8 cellular contexts compared by ENCODE assay signal in the genomic region with DNA sequence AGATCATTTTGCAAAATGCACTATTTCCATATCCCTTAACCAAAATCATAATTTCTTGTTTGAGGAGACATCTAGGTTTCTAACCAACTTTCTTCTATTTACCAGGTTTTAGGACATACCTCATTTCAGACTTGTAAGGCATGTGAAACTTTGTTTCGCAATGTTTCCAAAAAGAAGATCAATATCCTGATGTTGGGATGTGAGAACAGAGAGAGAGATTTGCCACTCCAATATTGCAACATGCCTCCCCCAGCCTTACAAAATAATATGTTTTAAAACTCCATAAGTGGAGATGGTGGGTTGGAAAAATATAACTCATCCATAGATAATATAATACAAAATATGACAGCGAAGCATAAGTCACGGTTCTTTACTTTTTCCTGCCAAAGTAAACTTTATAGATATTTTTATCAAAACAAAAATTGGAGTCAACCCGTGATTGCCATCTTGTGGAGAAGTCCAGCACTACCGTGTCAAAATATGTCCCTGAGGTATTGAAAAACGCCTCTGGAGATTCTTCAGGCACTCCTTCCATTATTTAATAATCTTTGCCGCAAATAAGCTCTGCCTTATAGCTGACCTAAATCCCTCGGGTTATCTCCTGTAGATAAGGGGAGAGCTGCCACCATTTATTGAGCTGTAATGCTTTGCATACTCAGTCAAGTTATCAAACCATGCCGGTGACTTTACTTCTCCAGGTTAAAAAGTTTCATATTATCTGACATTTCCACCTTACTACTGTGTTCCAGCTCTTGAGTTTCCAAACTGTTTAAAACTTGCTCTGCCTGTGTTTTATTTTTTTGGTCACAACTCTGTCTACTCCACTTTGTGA.
DNase-seq lines count a peak whose midpoint lies in the region; ATAC-seq and TF ChIP-seq lines count a peak whose summit lies in the region.

No MANE protein-coding gene starts in this region.

- H3K4me3 ChIP-seq in AG04449 (ENCODE audit: low read depth, low read length) (no peak overlapping the region), brain microvascular endothelial cell (ENCODE audit: low read depth, low read length) (no peak overlapping the region)

- TF ChIP-seq CTCF in AG04449 (IDR thresholded peaks at IDR 0.05; ENCODE audit: insufficient read depth, low read length, missing control alignments) (peak; percentile 33), brain microvascular endothelial cell (IDR thresholded peaks at IDR 0.05; ENCODE audit: low read depth, low read length, missing control alignments) (peak; percentile 65)

- in situ Hi-C loops in brain microvascular endothelial cell (cut with HindIII; ENCODE audit: low pct_ligation_motif_present, low sequenced_read_pairs): no loop called here

- H3K27ac ChIP-seq in brain microvascular endothelial cell: no peak overlapping the region

- H3K27me3 ChIP-seq in brain microvascular endothelial cell (replicated peaks): no peaks in the 10 kb centered on the region

- POLR2A ChIA-PET in AG04449 (lab: Yijun Ruan, JAX): no interaction called here

- H3K36me3 ChIP-seq in brain microvascular endothelial cell (replicated peaks): no peaks in the 10 kb centered on the region

- DNase-seq in AG04449 (ENCODE audit: low read depth, low spot score) (no peak), NCI-H2227 (lab: John Stamatoyannopoulos, UW; ENCODE audit: unreplicated experiment) (peak; percentile 28), brain microvascular endothelial cell (peak; percentile 54), myocyte (ENCODE audit: low read depth) (peak; percentile 11), NCI-H1436 (lab: John Stamatoyannopoulos, UW) (no peak)
- no peak for DNase-seq in NK-92 treated with Interleukin-12 subunit alpha and Interleukin-12 subunit beta, amount 100 ng/mL, for 24 hours (lab: John Stamatoyannopoulos, UW)

- CTCF ChIA-PET in AG04449 (lab: Yijun Ruan, JAX): interaction anchor here (0.6 to 2.1 kb wide), 5 partner anchors 10 to 200 kb away, joined by 3 to 5 read pairs (median 4); no protein-coding TSS in a partner anchor

- peak; percentile 33 for ATAC-seq in GM18909 (IDR thresholded peaks at IDR 0.05; ENCODE audit: poor library complexity, unreplicated experiment)
- ATAC-seq in HG03565 (IDR thresholded peaks at IDR 0.05; ENCODE audit: unreplicated experiment): no peak

Comparison
In these comparisons a context has a peak if more than half of its experiments do, and no peak if none do; other contexts are left out.
1. DNase-seq: peak in NCI-H2227 (single experiment), brain microvascular endothelial cell (single experiment) and myocyte (single experiment); none in AG04449 (single experiment), NCI-H1436 (single experiment) and NK-92 treated with Interleukin-12 subunit alpha and Interleukin-12 subunit beta, amount 100 ng/mL, for 24 hours (single experiment).